13 cellular contexts compared by ENCODE assay signal in the genomic region with DNA sequence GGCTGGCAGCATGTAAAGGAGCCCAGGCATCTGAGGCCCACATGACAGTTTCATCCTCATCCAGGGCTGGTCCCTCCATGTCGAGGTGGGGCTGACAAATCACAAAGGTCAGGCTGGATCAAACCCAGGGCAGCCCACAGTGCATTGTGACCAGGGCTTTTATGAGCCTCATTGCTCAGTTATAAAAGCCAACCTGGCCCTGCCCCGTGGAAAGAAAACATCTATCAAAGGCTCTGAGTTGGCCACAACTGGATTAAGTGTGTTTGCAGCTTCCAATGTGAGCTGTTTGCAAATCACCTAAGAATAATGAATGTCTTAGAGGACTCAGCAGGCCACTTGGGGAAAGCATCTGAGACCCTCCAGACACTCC. TPM values are rescaled to one million over a fixed set of nuclear protein-coding genes. Genes with fewer than 3 reads are reported as not detected.
DNase-seq lines count a peak whose midpoint lies in the region; ATAC-seq, FAIRE-seq and TF ChIP-seq lines count a peak whose summit lies in the region.
"Had no signal": no experiment of that assay in that cellular context is flagged by ENCODE, and none has a peak within 500 bp of the region (broad histone marks: within the 10 kb centered on the region; RNA-seq: fewer than 3 reads in every experiment).

No MANE protein-coding gene starts in this region.

- intact Hi-C loops in CD4-positive, alpha-beta memory T cell (cut with micrococcal nuclease): no loop called here

- no peak for TF ChIP-seq CTCF in A549 (IDR thresholded peaks at IDR 0.05)

- POLR2A ChIA-PET in A549 (lab: Yijun Ruan, JAX): no interaction called here
- POLR2A ChIA-PET in CD4-positive, alpha-beta memory T cell (lab: Charles Lee; ENCODE audit: partially characterized antibody): no interaction called here

- no peaks in the 10 kb centered on the region for H3K27me3 Mint-ChIP-seq in activated T-cell treated with anti-CD3 and anti-CD28 coated beads, Interleukin-2, amount 50 U/mL, for 4 hours (ENCODE audit: low read depth)
- no peaks in the 10 kb centered on the region for H3K27me3 Mint-ChIP-seq in CD4-positive, alpha-beta memory T cell

- no peak for TF ChIP-seq RAD21 in A549 (conservative IDR thresholded peaks at IDR 0.05 in 1 of 2, IDR thresholded peaks at IDR 0.05 in 1 of 2)

- H3K4me3 ChIP-seq in A549: no peak overlapping the region
- H3K4me3 ChIP-seq in MG63: no peak overlapping the region
- H3K4me3 ChIP-seq in ectodermal cell (ENCODE audit: insufficient read depth, low read depth, low read length): no peak overlapping the region
- H3K4me3 ChIP-seq in CD4-positive, alpha-beta memory T cell (ENCODE audit: low read length in 2 of 2): no peak overlapping the region
- H3K4me3 ChIP-seq: left lung had no signal

- H3K4me1 Mint-ChIP-seq in activated T-cell treated with anti-CD3 and anti-CD28 coated beads, Interleukin-2, amount 50 U/mL, for 4 hours (ENCODE audit: low read depth): peaks cover 9% of the 10 kb centered on the region
- H3K4me1 Mint-ChIP-seq in CD4-positive, alpha-beta memory T cell: no peaks in the 10 kb centered on the region

- no peaks in the 10 kb centered on the region for H3K9me3 ChIP-seq in A549
- peaks cover 11% of the 10 kb centered on the region for H3K9me3 ChIP-seq in MG63
- no peaks in the 10 kb centered on the region for H3K9me3 ChIP-seq in ectodermal cell (ENCODE audit: control insufficient read depth, low read length)
- H3K9me3 ChIP-seq in CD4-positive, alpha-beta memory T cell (ENCODE audit: control insufficient read depth in 1 of 2, low read length in 2 of 2): no peaks in the 10 kb centered on the region
- H3K9me3 ChIP-seq: left lung, neutrophil had no signal

- ATAC-seq in A549: peak in 1 of 2 experiments; percentile 29; a peak in 3 of 6 replicates
- ATAC-seq in activated T-cell treated with anti-CD3 and anti-CD28 coated beads, Interleukin-2, amount 50 U/mL, for 4 hours: no peak

- H3K4me3 Mint-ChIP-seq in activated T-cell treated with anti-CD3 and anti-CD28 coated beads, Interleukin-2, amount 50 U/mL, for 4 hours: no peak overlapping the region
- H3K4me3 Mint-ChIP-seq in CD4-positive, alpha-beta memory T cell: no peak overlapping the region

- CTCF ChIA-PET in A549 (lab: Yijun Ruan, JAX): interaction anchor here (2.6 to 6.6 kb wide), 3 partner anchors 28 to 165 kb away, joined by 13 to 44 read pairs (median 28); no protein-coding TSS in a partner anchor
- CTCF ChIA-PET in CD4-positive, alpha-beta memory T cell (lab: Charles Lee; ENCODE audit: partially characterized antibody): interaction anchor here (0.7 kb wide), 1 partner anchor 26 kb away, joined by 3 read pairs; no protein-coding TSS in a partner anchor

- TF ChIP-seq EP300 in A549 (IDR thresholded peaks at IDR 0.05): no peak

- no peak for FAIRE-seq in A549 (lab: Jason Lieb, UNC)

- no peaks in the 10 kb centered on the region for H3K27me3 ChIP-seq in MG63
- peaks cover 5% of the 10 kb centered on the region for H3K27me3 ChIP-seq in ectodermal cell (ENCODE audit: control insufficient read depth, insufficient read depth, low read length, poor library complexity, severe bottlenecking)
- H3K27me3 ChIP-seq in CD4-positive, alpha-beta memory T cell (ENCODE audit: insufficient read depth, low read length): no peaks in the 10 kb centered on the region
- H3K27me3 ChIP-seq: left lung, neutrophil had no signal

- DNase-seq in A549 (ENCODE audit: low read depth in 1 of 2, low spot score in 1 of 2) (no peak), MG63 (peak; percentile 25), myocyte (ENCODE audit: low read depth) (peak; percentile 5), KG1 (lab: John Stamatoyannopoulos, UW) (no peak)
- no peak for DNase-seq in activated T-cell treated with anti-CD3 and anti-CD28 coated beads, Interleukin-2, amount 50 U/mL, for 4 hours
- no peak for DNase-seq in NK-92 treated with Interleukin-12 subunit alpha and Interleukin-12 subunit beta, amount 100 ng/mL, for 24 hours (lab: John Stamatoyannopoulos, UW)
- no peak for DNase-seq in CD4-positive, alpha-beta memory T cell
- DNase-seq: Calu3, left lung, NCI-H1048 had no signal

- peak overlapping the region; percentile 65 for H3K4me2 ChIP-seq in A549

- peak overlapping the region; percentile 71 to 86 for H3K27ac ChIP-seq in A549
- H3K27ac ChIP-seq in ectodermal cell (ENCODE audit: insufficient read depth, low read depth, low read length, poor library complexity, severe bottlenecking): peak overlapping the region; percentile 57
- H3K27ac ChIP-seq in CD4-positive, alpha-beta memory T cell (ENCODE audit: low read depth, low read length): no peak overlapping the region
- H3K27ac ChIP-seq: left lung, neutrophil had no signal

- no peak for TF ChIP-seq POLR2A in A549 (IDR thresholded peaks at IDR 0.05; ENCODE audit: low read length)

- no peaks in the 10 kb centered on the region for H3K9me3 Mint-ChIP-seq in activated T-cell treated with anti-CD3 and anti-CD28 coated beads, Interleukin-2, amount 50 U/mL, for 4 hours
- no peaks in the 10 kb centered on the region for H3K9me3 Mint-ChIP-seq in CD4-positive, alpha-beta memory T cell
- H3K9me3 Mint-ChIP-seq: activated T-helper 2 cell treated with anti-CD3 and anti-CD28 coated beads, Interferon-gamma antibody, Interleukin-2, Interleukin-4, amounts not matched to agents 10 μg/mL and 5 μg/mL and 100 μg/mL, durations not matched to agents 14 hours and 24 hours and 36 hours had no signal

- H3K36me3 ChIP-seq in MG63 (peaks cover 8% of the 10 kb centered on the region), ectodermal cell (ENCODE audit: control insufficient read depth, insufficient read depth, low read length) (no peaks in the 10 kb centered on the region)
- no peaks in the 10 kb centered on the region for H3K36me3 ChIP-seq in CD4-positive, alpha-beta memory T cell (ENCODE audit: insufficient read depth, low read length)
- H3K36me3 ChIP-seq: neutrophil had no signal

- no peak overlapping the region for H3K27ac Mint-ChIP-seq in CD4-positive, alpha-beta memory T cell

- 7% methylated on average over 2 of the region's 2 CpGs for WGBS in A549 (ENCODE audit: missing lambda C conversion rate)
- 23 to 39% methylated on average over 2 of the region's 2 CpGs for WGBS in ectodermal cell, 2 experiments

- H3K36me3 Mint-ChIP-seq in activated T-cell treated with anti-CD3 and anti-CD28 coated beads, Interleukin-2, amount 50 U/mL, for 4 hours (ENCODE audit: insufficient read depth): peaks cover 4% of the 10 kb centered on the region
- H3K36me3 Mint-ChIP-seq in CD4-positive, alpha-beta memory T cell: peaks cover under 1 to 5% of the 10 kb centered on the region in 2 donors

- H3K4me1 ChIP-seq in A549 (peaks cover 40% of the 10 kb centered on the region), ectodermal cell (ENCODE audit: control insufficient read depth, insufficient read depth, low read length) (peaks cover 28% of the 10 kb centered on the region)
- H3K4me1 ChIP-seq in CD4-positive, alpha-beta memory T cell (ENCODE audit: insufficient read depth, low read length): no peaks in the 10 kb centered on the region

TF ChIP-seq in A549, 52 proteins besides CTCF, POLR2A, EP300 and RAD21 (continues in another document):
- TF ChIP-seq MAZ (IDR thresholded peaks at IDR 0.05; ENCODE audit: borderline replicate concordance, low read depth, low read length): no peak

RNA-seq across cellular contexts. Expression of a gene that starts 45.4 kb away (rescaled TPM):
- polyA plus RNA-seq in A549 (2011; rRNA removed) (1.6 and 2.5 TPM in 2 replicates), A549 (2017; fragmentation: RNase III; extraction: RNeasy Plus Mini Kit Qiagen cat#74134 plus additional on column Dnase treatment) (0.58 to 0.71 TPM (median 0.59 TPM) in 3 replicates)
- polyA plus RNA-seq in A549 (2012; cell fraction: cytosol; rRNA removed): 1.2 and 1.4 TPM in 2 replicates
- polyA plus RNA-seq in A549 (2012; cell fraction: nucleus; rRNA removed): 1.2 and 1.8 TPM in 2 replicates
- polyA minus RNA-seq in A549 (2011; rRNA and poly(A)+ RNA removed): 0.68 and 1.2 TPM in 2 replicates
- total RNA-seq in MG63 (2014; rRNA removed; shearing (Covaris generic); ENCODE audit: low replicate concordance): not detected in 2 replicates
- 7.8 TPM for polyA plus RNA-seq in ectodermal cell (2013, experiment 1 of 4)
- polyA plus RNA-seq in ectodermal cell (2013, experiment 2 of 4): 8.2 TPM
- polyA plus RNA-seq in ectodermal cell (2013, experiment 3 of 4): 3.8 TPM
- polyA plus RNA-seq in ectodermal cell (2013, experiment 4 of 4): 4.4 TPM
- total RNA-seq in myocyte: not detected in 2 replicates
- polyA plus RNA-seq in myocyte (2012): not detected
- not detected for total RNA-seq in activated T-cell treated with anti-CD3 and anti-CD28 coated beads, Interleukin-2, amount 50 U/mL, for 4 hours
- not detected for total RNA-seq in CD4-positive, alpha-beta memory T cell
- not detected for polyA plus RNA-seq in CD4-positive, alpha-beta memory T cell
- total RNA-seq: activated T-helper 2 cell treated with anti-CD3 and anti-CD28 coated beads, Interferon-gamma antibody, Interleukin-2, Interleukin-4, amounts not matched to agents 10 μg/mL and 5 μg/mL and 100 μg/mL, durations not matched to agents 14 hours and 24 hours and 36 hours had no signal

RNA-seq across cellular contexts. Expression of a gene that starts 49.0 kb away (rescaled TPM):
- polyA plus RNA-seq in A549 (2011; rRNA removed) (9.5 and 9.7 TPM in 2 replicates), A549 (2017; fragmentation: RNase III; extraction: RNeasy Plus Mini Kit Qiagen cat#74134 plus additional on column Dnase treatment) (4.2 to 4.9 TPM (median 4.4 TPM) in 3 replicates)
- polyA plus RNA-seq in A549 (2012; cell fraction: cytosol; rRNA removed): 4.2 and 5.0 TPM in 2 replicates
- 3.8 and 5.1 TPM in 2 replicates for polyA plus RNA-seq in A549 (2012; cell fraction: nucleus; rRNA removed)
- 6.7 and 7.3 TPM in 2 replicates for polyA minus RNA-seq in A549 (2011; rRNA and poly(A)+ RNA removed)
- 5.7 and 7.2 TPM in 2 replicates for total RNA-seq in MG63 (2014; rRNA removed; shearing (Covaris generic); ENCODE audit: low replicate concordance)
- 15.6 TPM for polyA plus RNA-seq in ectodermal cell (2013, experiment 1 of 4)
- polyA plus RNA-seq in ectodermal cell (2013, experiment 2 of 4): 15.3 TPM
- polyA plus RNA-seq in ectodermal cell (2013, experiment 3 of 4): 12.0 TPM
- polyA plus RNA-seq in ectodermal cell (2013, experiment 4 of 4): 13.3 TPM
- 2.0 and 2.5 TPM in 2 replicates for total RNA-seq in myocyte
- 5.5 TPM for polyA plus RNA-seq in myocyte (2012)
- total RNA-seq in activated T-cell treated with anti-CD3 and anti-CD28 coated beads, Interleukin-2, amount 50 U/mL, for 4 hours: 1 to 10 TPM; 3.2 to 4.2 (median 3.9) TPM
- total RNA-seq in CD4-positive, alpha-beta memory T cell: 1 to 10 TPM; 4.2 to 4.9 TPM
- polyA plus RNA-seq in CD4-positive, alpha-beta memory T cell: 1 to 10 TPM; 3.1 to 3.5 TPM

RNA-seq across cellular contexts. Expression of a gene that starts 51.0 kb away (rescaled TPM):
- polyA plus RNA-seq in A549 (2011; rRNA removed) (10.4 and 14.7 TPM in 2 replicates), A549 (2017; fragmentation: RNase III; extraction: RNeasy Plus Mini Kit Qiagen cat#74134 plus additional on column Dnase treatment) (4.5 to 5.2 TPM (median 5.1 TPM) in 3 replicates)
- polyA plus RNA-seq in A549 (2012; cell fraction: cytosol; rRNA removed): 4.0 and 5.6 TPM in 2 replicates
- 4.1 and 4.3 TPM in 2 replicates for polyA plus RNA-seq in A549 (2012; cell fraction: nucleus; rRNA removed)
- polyA minus RNA-seq in A549 (2011; rRNA and poly(A)+ RNA removed): 18.6 and 20.4 TPM in 2 replicates
- 44.1 and 45.5 TPM in 2 replicates for total RNA-seq in MG63 (2014; rRNA removed; shearing (Covaris generic); ENCODE audit: low replicate concordance)
- polyA plus RNA-seq in ectodermal cell (2013, experiment 1 of 4): 8.7 TPM
- 10.0 TPM for polyA plus RNA-seq in ectodermal cell (2013, experiment 2 of 4)
- 8.7 TPM for polyA plus RNA-seq in ectodermal cell (2013, experiment 3 of 4)
- 8.2 TPM for polyA plus RNA-seq in ectodermal cell (2013, experiment 4 of 4)
- total RNA-seq in myocyte: 7.8 and 14.8 TPM in 2 replicates
- polyA plus RNA-seq in myocyte (2012): 28.2 TPM
- 10 to 100 TPM; 24.0 to 31.8 (median 26.8) TPM for total RNA-seq in activated T-cell treated with anti-CD3 and anti-CD28 coated beads, Interleukin-2, amount 50 U/mL, for 4 hours
- 10 to 100 TPM; 52.8 to 53.2 TPM for total RNA-seq in CD4-positive, alpha-beta memory T cell
- 10 to 100 TPM; 74.5 to 88.6 TPM for polyA plus RNA-seq in CD4-positive, alpha-beta memory T cell

Comparison
In these comparisons a context has a peak if more than half of its experiments do, and no peak if none do; other contexts are left out.
1. DNase-seq: peak in MG63 (single experiment) and myocyte (single experiment); none in A549 (0 of 2), activated T-cell treated with anti-CD3 and anti-CD28 coated beads, Interleukin-2, amount 50 U/mL, for 4 hours (single experiment), NK-92 treated with Interleukin-12 subunit alpha and Interleukin-12 subunit beta, amount 100 ng/mL, for 24 hours (single experiment), KG1 (single experiment) and CD4-positive, alpha-beta memory T cell (0 of 5).